ENCODE assay signal across 10 cellular contexts in the genomic region with DNA sequence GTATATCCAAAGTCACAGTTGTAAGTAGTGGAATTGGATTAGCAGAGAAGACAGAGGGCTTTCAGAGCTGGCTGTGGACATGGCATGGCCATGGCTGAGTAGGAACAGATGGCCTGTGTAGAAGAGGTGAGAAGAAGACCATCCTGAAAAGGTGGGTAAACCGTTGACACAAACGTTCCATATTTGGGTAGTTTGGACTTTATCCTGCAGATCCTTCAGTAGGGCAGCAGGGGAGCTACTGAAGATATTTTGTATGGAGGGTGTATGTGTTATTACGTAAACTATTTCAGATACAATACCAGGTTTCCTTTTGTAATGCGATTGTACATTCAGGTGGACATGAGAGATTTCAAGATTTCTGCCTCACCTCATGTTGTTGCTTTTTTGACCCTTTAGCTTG.
DNase-seq lines count a peak whose midpoint lies in the region; ATAC-seq and TF ChIP-seq lines count a peak whose summit lies in the region.
"Had no signal": no experiment of that assay in that cellular context is flagged by ENCODE, and none has a peak within 500 bp of the region (broad histone marks: within the 10 kb centered on the region; RNA-seq: fewer than 3 reads in every experiment).

No MANE protein-coding gene starts in this region.

- no peaks in the 10 kb centered on the region for H3K9me3 ChIP-seq in SK-N-MC (ENCODE audit: low read depth, low read length)

- H3K27me3 Mint-ChIP-seq in activated naive CD4-positive, alpha-beta T cell treated with anti-CD3 and anti-CD28 coated beads, Interleukin-2, amount 50 U/mL, for 24 hours = no peaks in the 10 kb centered on the region

- peaks cover 51% of the 10 kb centered on the region for H3K36me3 ChIP-seq in SK-N-MC (ENCODE audit: insufficient read depth, low read length)

- H3K36me3 Mint-ChIP-seq in activated naive CD4-positive, alpha-beta T cell treated with anti-CD3 and anti-CD28 coated beads, Interleukin-2, amount 50 U/mL, for 24 hours = peaks cover 8% of the 10 kb centered on the region
- H3K36me3 Mint-ChIP-seq in stimulated activated effector memory CD8-positive, alpha-beta T cell treated with anti-CD3 and anti-CD28 coated beads, Interleukin-12 subunit alpha, Interleukin-12 subunit beta, amount 100 ng/mL, for 72 hours = peaks cover 65% of the 10 kb centered on the region

- no peak for ATAC-seq in stimulated activated effector memory CD8-positive, alpha-beta T cell treated with anti-CD3 and anti-CD28 coated beads, Interleukin-12 subunit alpha, Interleukin-12 subunit beta, amount 100 ng/mL, for 72 hours

- no peaks in the 10 kb centered on the region for H3K9me3 Mint-ChIP-seq in activated naive CD4-positive, alpha-beta T cell treated with anti-CD3 and anti-CD28 coated beads, Interleukin-2, amount 50 U/mL, for 24 hours
- no peaks in the 10 kb centered on the region for H3K9me3 Mint-ChIP-seq in stimulated activated effector memory CD8-positive, alpha-beta T cell treated with anti-CD3 and anti-CD28 coated beads, Interleukin-12 subunit alpha, Interleukin-12 subunit beta, amount 100 ng/mL, for 72 hours

- peak overlapping the region; percentile 1 for H3K9ac ChIP-seq in SK-N-MC (ENCODE audit: insufficient read length)

- H3K4me3 Mint-ChIP-seq in activated naive CD4-positive, alpha-beta T cell treated with anti-CD3 and anti-CD28 coated beads, Interleukin-2, amount 50 U/mL, for 24 hours = peak overlapping the region; percentile 98
- peak overlapping the region; percentile 100 for H3K4me3 Mint-ChIP-seq in stimulated activated effector memory CD8-positive, alpha-beta T cell treated with anti-CD3 and anti-CD28 coated beads, Interleukin-12 subunit alpha, Interleukin-12 subunit beta, amount 100 ng/mL, for 72 hours

- DNase-seq in activated naive CD4-positive, alpha-beta T cell (lab: John Stamatoyannopoulos, UW) = no peak
- no peak for DNase-seq in SK-N-MC (ENCODE audit: low read depth, low spot score)
- DNase-seq in fibroblast of mammary gland (ENCODE audit: low read depth) = no peak
- DNase-seq in stimulated activated effector memory CD8-positive, alpha-beta T cell treated with anti-CD3 and anti-CD28 coated beads, Interleukin-12 subunit alpha, Interleukin-12 subunit beta, amount 100 ng/mL, for 72 hours (ENCODE audit: low spot score in 2 of 2) = no peak
- DNase-seq in DMS153 (lab: John Stamatoyannopoulos, UW) = no peak
- DNase-seq in NCI-H2081 treated with DMSO at 0.1 percent for 48 hours (lab: John Stamatoyannopoulos, UW) = no peak
- no peak for DNase-seq in putamen (ENCODE audit: low spot score)
- DNase-seq: occipital lobe; stimulated activated naive CD4-positive, alpha-beta T cell had no signal

- no peak overlapping the region for H3K27ac Mint-ChIP-seq in activated naive CD4-positive, alpha-beta T cell treated with anti-CD3 and anti-CD28 coated beads, Interleukin-2, amount 50 U/mL, for 24 hours
- H3K27ac Mint-ChIP-seq in stimulated activated effector memory CD8-positive, alpha-beta T cell treated with anti-CD3 and anti-CD28 coated beads, Interleukin-12 subunit alpha, Interleukin-12 subunit beta, amount 100 ng/mL, for 72 hours = peak overlapping the region; percentile 99

- peak; percentile 29 for TF ChIP-seq CTCF in fibroblast of mammary gland (conservative IDR thresholded peaks at IDR 0.05; ENCODE audit: control insufficient read depth, insufficient read depth, low read depth, low read length)

- H3K4me3 ChIP-seq in SK-N-MC = peak overlapping the region; percentile 99
- H3K4me3 ChIP-seq in fibroblast of mammary gland (ENCODE audit: control insufficient read depth, low read depth, low read length) = peak overlapping the region; percentile 12

- peaks cover 72% of the 10 kb centered on the region for H3K4me1 Mint-ChIP-seq in activated naive CD4-positive, alpha-beta T cell treated with anti-CD3 and anti-CD28 coated beads, Interleukin-2, amount 50 U/mL, for 24 hours
- H3K4me1 Mint-ChIP-seq in stimulated activated effector memory CD8-positive, alpha-beta T cell treated with anti-CD3 and anti-CD28 coated beads, Interleukin-12 subunit alpha, Interleukin-12 subunit beta, amount 100 ng/mL, for 72 hours = peaks cover 50% of the 10 kb centered on the region

- H3K27ac ChIP-seq in SK-N-MC = no peak overlapping the region
